In the genomic region with DNA sequence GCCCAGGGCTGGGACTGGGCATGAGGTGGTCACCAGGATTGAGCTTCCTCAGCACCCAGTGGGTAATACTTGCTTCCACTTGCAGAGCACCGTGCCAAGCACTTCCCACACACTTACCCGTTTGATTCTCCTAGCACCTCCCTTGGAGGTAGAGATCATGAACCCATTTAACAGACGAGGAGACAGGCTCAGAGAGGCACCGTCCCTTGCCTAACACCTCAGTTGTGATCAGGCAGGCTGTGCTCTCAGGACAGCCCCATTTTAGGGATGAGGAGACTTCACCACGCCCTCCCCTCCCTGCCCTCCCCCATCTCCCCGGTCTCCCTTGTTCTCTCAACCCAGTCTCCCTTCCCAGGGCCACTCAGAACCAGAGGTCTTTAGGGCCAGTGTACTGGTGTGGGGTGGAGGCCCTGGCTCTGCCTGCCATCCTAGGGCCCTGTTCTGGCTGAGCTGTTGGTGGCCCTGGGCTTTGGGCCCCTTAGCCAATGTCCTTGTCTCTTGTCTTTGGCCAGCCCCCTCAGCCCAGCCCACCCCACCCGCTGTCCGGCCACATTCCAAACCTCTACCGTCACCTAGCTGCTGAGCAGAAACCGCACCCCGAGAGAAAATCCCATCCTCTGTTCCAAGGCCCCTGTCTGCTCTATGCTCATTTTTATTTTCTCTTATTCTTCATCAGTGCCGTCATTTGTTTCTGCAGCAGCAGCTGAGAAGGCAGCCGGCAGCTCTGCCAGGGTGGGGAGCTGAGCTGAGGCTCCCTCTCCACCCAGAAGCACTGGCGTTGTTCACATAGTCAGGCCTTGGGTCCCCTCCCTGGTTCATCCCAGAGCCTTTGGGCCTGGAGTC, we compare ENCODE assay signal across 10 cellular contexts. TPM values are rescaled to one million over a fixed set of nuclear protein-coding genes. Genes with fewer than 3 reads are reported as not detected.
DNase-seq lines count a peak whose midpoint lies in the region; ATAC-seq and TF ChIP-seq lines count a peak whose summit lies in the region.
"Had no signal": no experiment of that assay in that cellular context is flagged by ENCODE, and none has a peak within 500 bp of the region (broad histone marks: within the 10 kb centered on the region; RNA-seq: fewer than 3 reads in every experiment).

No MANE protein-coding gene starts in this region.

- H3K4me3 ChIP-seq in breast epithelium, result no peak overlapping the region
- H3K4me3 ChIP-seq in iPS-18a (ENCODE audit: low read length), result no peak overlapping the region

- CTCF ChIA-PET in GM10248 (lab: Yijun Ruan, JAX), result interaction anchor here (0.7 to 5.1 kb wide), 4 partner anchors 8 to 43 kb away, joined by 3 to 36 read pairs (median 22); partner anchors contain the start of genes NR6A1, OLFML2A and WDR38

- no peaks in the 10 kb centered on the region for H3K36me3 ChIP-seq in breast epithelium
- H3K36me3 ChIP-seq in iPS-18a (ENCODE audit: control insufficient read depth, low read depth, low read length), result no peaks in the 10 kb centered on the region

- TF ChIP-seq POLR2A in breast epithelium (IDR thresholded peaks at IDR 0.05), result no peak

- intact Hi-C loops in breast epithelium (cut with DNase I; ENCODE audit: low total_unique reads), result no loop called here

- H3K9me3 ChIP-seq in breast epithelium (no peaks in the 10 kb centered on the region), iPS-18a (ENCODE audit: control insufficient read depth, low read depth, low read length) (no peaks in the 10 kb centered on the region)

- DNase-seq in HT1080 (ENCODE audit: low read depth) (peak; percentile 92), breast epithelium (ENCODE audit: low spot score in 2 of 2) (peak in 1 of 2 donors; percentile 42), GM10248 (ENCODE audit: extremely low spot score) (no peak)
- no peak for DNase-seq in stimulated activated naive B cell treated with anti-CD40 and anti-IgM and Interleukin-4, amounts not matched to agents 10 μg/mL and 1 μg/mL and 100 μg/mL, for 72 hours
- DNase-seq: hippocampal formation, NCI-H2081 treated with DMSO at 0.1 percent for 48 hours had no signal

- H3K27me3 ChIP-seq in breast epithelium (no peaks in the 10 kb centered on the region), iPS-18a (ENCODE audit: control insufficient read depth, insufficient read depth, low read length) (no peaks in the 10 kb centered on the region)

- H3K9me3 Mint-ChIP-seq in stimulated activated naive B cell treated with anti-CD40 and anti-IgM and Interleukin-4, amounts not matched to agents 10 μg/mL and 1 μg/mL and 100 μg/mL, for 72 hours, result no peaks in the 10 kb centered on the region

- H3K27ac Mint-ChIP-seq in stimulated activated naive B cell treated with anti-CD40 and anti-IgM and Interleukin-4, amounts not matched to agents 10 μg/mL and 1 μg/mL and 100 μg/mL, for 72 hours, result peak overlapping the region; percentile 42

- TF ChIP-seq CTCF in breast epithelium (IDR thresholded peaks at IDR 0.05) (no peak), GM10248 (IDR thresholded peaks at IDR 0.05; ENCODE audit: control extremely low read depth, extremely low read depth, low read depth, missing control alignments) (no peak)

- H3K36me3 Mint-ChIP-seq in stimulated activated naive B cell treated with anti-CD40 and anti-IgM and Interleukin-4, amounts not matched to agents 10 μg/mL and 1 μg/mL and 100 μg/mL, for 72 hours, result no peaks in the 10 kb centered on the region

- ATAC-seq in stimulated activated naive B cell treated with anti-CD40 and anti-IgM and Interleukin-4, amounts not matched to agents 10 μg/mL and 1 μg/mL and 100 μg/mL, for 72 hours (replicated peaks), result no peak
- no peak for ATAC-seq in GM19397 (IDR thresholded peaks at IDR 0.05; ENCODE audit: unreplicated experiment)
- no peak for ATAC-seq in GM18861 (IDR thresholded peaks at IDR 0.05; ENCODE audit: unreplicated experiment)
- no peak for ATAC-seq in GM21717 (IDR thresholded peaks at IDR 0.05; ENCODE audit: unreplicated experiment)

- no peak overlapping the region for H3K4me3 Mint-ChIP-seq in stimulated activated naive B cell treated with anti-CD40 and anti-IgM and Interleukin-4, amounts not matched to agents 10 μg/mL and 1 μg/mL and 100 μg/mL, for 72 hours

- POLR2A ChIA-PET in GM10248 (lab: Yijun Ruan, JAX), result no interaction called here

- H3K27me3 Mint-ChIP-seq in stimulated activated naive B cell treated with anti-CD40 and anti-IgM and Interleukin-4, amounts not matched to agents 10 μg/mL and 1 μg/mL and 100 μg/mL, for 72 hours, result peaks cover 0 to 3% of the 10 kb centered on the region in 2 donors

- peak overlapping the region; percentile 69 to 86 for H3K27ac ChIP-seq in breast epithelium
- H3K27ac ChIP-seq in iPS-18a (ENCODE audit: low read length), result peak overlapping the region; percentile 81

- H3K9ac ChIP-seq in iPS-18a (ENCODE audit: low read length), result peak overlapping the region; percentile 62

- no peaks in the 10 kb centered on the region for H3K4me1 Mint-ChIP-seq in stimulated activated naive B cell treated with anti-CD40 and anti-IgM and Interleukin-4, amounts not matched to agents 10 μg/mL and 1 μg/mL and 100 μg/mL, for 72 hours

- H3K4me1 ChIP-seq in breast epithelium (peaks cover 0 to 5% of the 10 kb centered on the region in 2 donors), iPS-18a (ENCODE audit: control insufficient read depth, low read depth, low read length) (peaks cover 24% of the 10 kb centered on the region)

RNA-seq across cellular contexts. Expression of gene OLFML2A, which starts 33.8 kb away (rescaled TPM):
- 0.20 and 0.69 TPM in 2 replicates for total RNA-seq in HT1080 (2014; rRNA removed; shearing (Covaris generic))
- polyA plus RNA-seq in HT1080 (2015; cell fraction: cytosol; rRNA removed), result 0.07 and 0.08 TPM in 2 replicates
- 0.22 and 0.23 TPM in 2 replicates for polyA plus RNA-seq in HT1080 (2015; cell fraction: nucleus; rRNA removed)
- total RNA-seq in breast epithelium, result 10 to 100 TPM; 11.4 to 25.2 (median 11.4) TPM

RNA-seq across cellular contexts. Expression of gene NR6A1, which starts 39.6 kb away (rescaled TPM):
- 1.1 and 2.0 TPM in 2 replicates for total RNA-seq in HT1080 (2014; rRNA removed; shearing (Covaris generic))
- polyA plus RNA-seq in HT1080 (2015; cell fraction: cytosol; rRNA removed), result 0.87 and 1.0 TPM in 2 replicates
- 0.91 and 1.8 TPM in 2 replicates for polyA plus RNA-seq in HT1080 (2015; cell fraction: nucleus; rRNA removed)
- total RNA-seq in breast epithelium, result 1 to 10 TPM; 1.3 to 5.3 (median 3.9) TPM

RNA-seq across cellular contexts. Expression of gene WDR38, which starts 42.5 kb away (rescaled TPM):
- not detected in 2 replicates for total RNA-seq in HT1080 (2014; rRNA removed; shearing (Covaris generic))
- polyA plus RNA-seq in HT1080 (2015; cell fraction: cytosol; rRNA removed), result not detected in 2 replicates
- not detected in 2 replicates for polyA plus RNA-seq in HT1080 (2015; cell fraction: nucleus; rRNA removed)
- total RNA-seq in breast epithelium, result under 1 TPM in 1 of 3 donors, not detected in 2; 0.33 TPM

RNA-seq across cellular contexts. Expression of gene RPL35, which starts 51.0 kb away (rescaled TPM):
- total RNA-seq in HT1080 (2014; rRNA removed; shearing (Covaris generic)), result 5,179 and 7,098 TPM in 2 replicates
- 2,943 and 3,535 TPM in 2 replicates for polyA plus RNA-seq in HT1080 (2015; cell fraction: cytosol; rRNA removed)
- 822 and 899 TPM in 2 replicates for polyA plus RNA-seq in HT1080 (2015; cell fraction: nucleus; rRNA removed)
- 1,000 to 10,000 TPM; 2,475 to 3,579 (median 2,566) TPM for total RNA-seq in breast epithelium

RNA-seq across cellular contexts. Expression of gene ARPC5L, which starts 51.2 kb away (rescaled TPM):
- 74.7 and 80.7 TPM in 2 replicates for total RNA-seq in HT1080 (2014; rRNA removed; shearing (Covaris generic))
- 96.2 and 106 TPM in 2 replicates for polyA plus RNA-seq in HT1080 (2015; cell fraction: cytosol; rRNA removed)
- 46.0 and 48.4 TPM in 2 replicates for polyA plus RNA-seq in HT1080 (2015; cell fraction: nucleus; rRNA removed)
- total RNA-seq in breast epithelium, result 10 to 100 TPM; 12.5 to 25.6 (median 22.0) TPM
